Comparison of ENCODE assay signal across 19 cellular contexts in the genomic region with DNA sequence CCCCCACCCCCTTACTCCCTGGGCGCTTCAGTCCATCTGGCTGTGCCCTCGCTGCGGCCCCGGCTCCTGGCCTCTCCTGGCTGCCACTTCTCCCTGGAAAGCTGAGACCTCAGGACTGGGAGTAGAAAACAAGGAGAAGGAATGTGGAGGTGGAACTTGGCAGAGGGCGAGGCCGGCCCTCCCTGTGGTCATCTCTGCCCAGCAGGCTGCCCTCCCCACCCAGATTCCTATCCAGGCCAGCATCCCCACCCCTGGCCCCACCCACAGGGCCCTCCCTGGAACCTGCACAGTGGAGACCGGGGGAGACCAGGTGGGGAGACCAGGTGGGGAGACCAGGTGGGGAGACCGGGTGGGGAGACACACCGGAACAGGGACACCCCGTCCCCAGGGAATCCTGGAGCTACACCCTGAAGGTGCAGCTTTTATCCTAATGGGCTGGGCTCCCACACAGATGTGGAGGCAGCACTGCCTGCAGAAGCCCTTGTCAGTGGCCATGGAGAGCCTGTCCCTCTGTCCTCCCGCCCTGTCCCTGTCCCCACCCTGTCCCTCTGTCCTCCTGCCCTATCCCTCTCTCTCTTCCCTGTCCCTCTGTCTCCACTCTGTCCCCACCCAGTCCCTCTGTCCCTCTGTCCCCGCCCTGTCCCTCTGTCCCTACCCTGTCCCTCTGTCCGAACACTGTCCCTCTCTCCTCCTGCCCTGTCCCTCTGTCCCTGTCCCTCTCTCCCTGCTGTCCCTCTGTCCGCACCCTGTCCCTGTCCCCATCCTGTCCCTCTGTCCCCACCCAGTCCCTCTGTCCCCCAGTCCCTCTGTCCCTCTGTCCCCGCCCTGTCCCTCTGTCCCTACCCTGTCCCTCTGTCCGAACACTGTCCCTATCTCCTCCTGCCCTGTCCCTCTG.
DNase-seq lines count a peak whose midpoint lies in the region; ATAC-seq, FAIRE-seq and TF ChIP-seq lines count a peak whose summit lies in the region.
"Had no signal": no experiment of that assay in that cellular context is flagged by ENCODE, and none has a peak within 500 bp of the region (broad histone marks: within the 10 kb centered on the region; RNA-seq: fewer than 3 reads in every experiment).

No MANE protein-coding gene starts in this region.

- no peaks in the 10 kb centered on the region for H3K36me3 ChIP-seq in Panc1 (ENCODE audit: control insufficient read depth, insufficient read depth, low read length)
- no peaks in the 10 kb centered on the region for H3K36me3 ChIP-seq in kidney (ENCODE audit: control insufficient read depth in 1 of 2, insufficient read depth in 2 of 2, low read length in 2 of 2)
- no peaks in the 10 kb centered on the region for H3K36me3 ChIP-seq in upper lobe of left lung
- H3K36me3 ChIP-seq in smooth muscle cell (ENCODE audit: low read depth), result no peaks in the 10 kb centered on the region
- H3K36me3 ChIP-seq: brain microvascular endothelial cell, gastroesophageal sphincter, neural progenitor cell had no signal

- H3K4me1 ChIP-seq in Panc1 (ENCODE audit: control insufficient read depth, insufficient read depth, low read length) (peaks cover 21% of the 10 kb centered on the region), kidney (ENCODE audit: control insufficient read depth in 1 of 2, insufficient read depth in 1 of 2, low read depth in 1 of 2, low read length in 2 of 2) (peaks cover 0 to 14% of the 10 kb centered on the region in 2 donors), upper lobe of left lung (peaks cover 18 to 37% (median 20%) of the 10 kb centered on the region in 4 donors), smooth muscle cell (ENCODE audit: low read depth) (peaks cover 18% of the 10 kb centered on the region)

- no peak overlapping the region for H2AFZ ChIP-seq in smooth muscle cell (ENCODE audit: low read depth)
- H2AFZ ChIP-seq: neural progenitor cell had no signal

- POLR2A ChIA-PET in Panc1 (lab: Charles Lee), result interaction anchor here (0.6 kb wide), 1 partner anchor 95 kb away, joined by 3 read pairs; no protein-coding TSS in a partner anchor

- 77 to 85% methylated on average over 15 of the region's 16 CpGs for WGBS in upper lobe of left lung, 2 donors
- WGBS in smooth muscle cell (ENCODE audit: low lambda C conversion rate), result 88% methylated on average over 10 of the region's 16 CpGs

- DNase-seq in Right ventricle myocardium superior (peak; percentile 30), left ventricle myocardium superior (no peak), Panc1 (ENCODE audit: low read depth, low spot score) (no peak), kidney (peak; percentile 77), upper lobe of left lung (no peak), T-helper 9 cell (no peak), smooth muscle cell (lab: John Stamatoyannopoulos, UW; ENCODE audit: unreplicated experiment) (no peak), NCI-H510A (lab: John Stamatoyannopoulos, UW) (no peak)
- DNase-seq: activated CD4-positive, alpha-beta T cell treated with anti-CD3 and anti-CD28 coated beads, Interleukin-2, amount 50 U/mL, for 1 hour; activated naive CD4-positive, alpha-beta T cell treated with anti-CD3 and anti-CD28 coated beads, Interleukin-2, amount 50 U/mL, for 16 hours; brain microvascular endothelial cell; DMS79 treated with DMSO at 0.1 percent for 48 hours; NCI-H1105; NCI-H69; stimulated activated CD4-positive, alpha-beta T cell treated with anti-CD3 and anti-CD28 coated beads, Interleukin-15, amount 100 ng/mL, for 24 hours had no signal

- TF ChIP-seq POLR2A in upper lobe of left lung (IDR thresholded peaks at IDR 0.05), result no peak

- FAIRE-seq in kidney (lab: Jason Lieb, UNC), result no peak

- no peaks in the 10 kb centered on the region for H3K79me2 ChIP-seq in smooth muscle cell (ENCODE audit: low read depth)

- no peaks in the 10 kb centered on the region for H4K20me1 ChIP-seq in smooth muscle cell (ENCODE audit: low read depth)

- peak overlapping the region; percentile 94 for H3K27ac ChIP-seq in Panc1 (ENCODE audit: low read length)
- no peak overlapping the region for H3K27ac ChIP-seq in kidney (ENCODE audit: low read depth in 2 of 2, low read length in 2 of 2)
- peak overlapping the region in 3 of 4 donors; percentile 41 to 54 (median 43) for H3K27ac ChIP-seq in upper lobe of left lung
- H3K27ac ChIP-seq in smooth muscle cell (ENCODE audit: low read depth), result no peak overlapping the region
- H3K27ac ChIP-seq: brain microvascular endothelial cell, gastroesophageal sphincter, HL-60, KMS-11, neural progenitor cell had no signal

- no TSS peak for BruUV-seq in Panc1 (replicated peaks; lab: Mats Ljungman, UMichigan)

- intact Hi-C loops in Right ventricle myocardium superior (cut with DNase I) (no loop called here), left ventricle myocardium superior (cut with micrococcal nuclease) (no loop called here), Panc1 (cut with micrococcal nuclease; ENCODE audit: unreplicated experiment) (no loop called here), kidney (cut with DNase I) (no loop called here)

- H3K27me3 ChIP-seq in Panc1 (ENCODE audit: control insufficient read depth, insufficient read depth, low read length), result no peaks in the 10 kb centered on the region
- no peaks in the 10 kb centered on the region for H3K27me3 ChIP-seq in upper lobe of left lung
- no peaks in the 10 kb centered on the region for H3K27me3 ChIP-seq in smooth muscle cell (ENCODE audit: low read depth)
- H3K27me3 ChIP-seq: brain microvascular endothelial cell, neural progenitor cell had no signal

- TF ChIP-seq CTCF in Panc1 (IDR thresholded peaks at IDR 0.05) (no peak), kidney (IDR thresholded peaks at IDR 0.05; ENCODE audit: borderline replicate concordance, extremely low read depth, insufficient read depth) (no peak), upper lobe of left lung (IDR thresholded peaks at IDR 0.05) (no peak), smooth muscle cell (IDR thresholded peaks at IDR 0.05; ENCODE audit: borderline replicate concordance, insufficient read depth, poor library complexity, severe bottlenecking) (no peak)

- no peak for TF ChIP-seq EP300 in upper lobe of left lung (IDR thresholded peaks at IDR 0.05)

- in situ Hi-C loops in Panc1 (cut with HindIII; ENCODE audit: low pct_unique_long_range_greater_than_20kb, low sequenced_read_pairs), result no loop called here

- H3K4me2 ChIP-seq in smooth muscle cell, result no peak overlapping the region
- H3K4me2 ChIP-seq: KMS-11, neural progenitor cell had no signal

- H3K9me3 ChIP-seq in Panc1 (ENCODE audit: control insufficient read depth, insufficient read depth, low read depth, low read length) (no peaks in the 10 kb centered on the region), kidney (ENCODE audit: control insufficient read depth in 1 of 2, low read length in 2 of 2) (peaks cover 0 to 3% of the 10 kb centered on the region in 2 donors), upper lobe of left lung (no peaks in the 10 kb centered on the region), smooth muscle cell (replicated peaks; ENCODE audit: low read depth) (no peaks in the 10 kb centered on the region)
- H3K9me3 ChIP-seq: gastroesophageal sphincter had no signal

- no peak for ATAC-seq in Right ventricle myocardium superior (ENCODE audit: poor library complexity)
- ATAC-seq in left ventricle myocardium superior, result no peak
- peak; percentile 13; the same call in 1 of the 2 replicates for ATAC-seq in Panc1
- peak; percentile 37 to 78 for ATAC-seq in upper lobe of left lung (ENCODE audit: low FRiP score in 2 of 2)
- ATAC-seq: gastroesophageal sphincter had no signal

- no peak overlapping the region for H3K4me3 ChIP-seq in Panc1 (ENCODE audit: low read depth in 2 of 2, low read length in 2 of 2)
- H3K4me3 ChIP-seq in kidney (ENCODE audit: low read length in 2 of 2), result no peak overlapping the region
- H3K4me3 ChIP-seq in upper lobe of left lung, result peak overlapping the region in 2 of 4 donors; percentile 5 to 10
- no peak overlapping the region for H3K4me3 ChIP-seq in smooth muscle cell
- H3K4me3 ChIP-seq: gastroesophageal sphincter, neural progenitor cell had no signal

- CTCF ChIA-PET in Panc1 (lab: Charles Lee), result no interaction called here

- no peaks in the 10 kb centered on the region for H3F3A ChIP-seq in smooth muscle cell (ENCODE audit: low read depth)

- H3K9ac ChIP-seq in kidney (ENCODE audit: low read length in 2 of 2), result no peak overlapping the region
- H3K9ac ChIP-seq in smooth muscle cell (ENCODE audit: low read depth), result no peak overlapping the region
- H3K9ac ChIP-seq: KMS-11, neural progenitor cell had no signal

Comparison
In these comparisons a context has a peak if more than half of its experiments do, and no peak if none do; other contexts are left out.
1. DNase-seq: peak in Right ventricle myocardium superior (single experiment) and kidney (single experiment); none in left ventricle myocardium superior (single experiment), Panc1 (single experiment), upper lobe of left lung (0 of 2), T-helper 9 cell (single experiment), smooth muscle cell (single experiment) and NCI-H510A (single experiment).
2. ATAC-seq: peak in Panc1 (single experiment) and upper lobe of left lung (2 of 2); none in Right ventricle myocardium superior (single experiment) and left ventricle myocardium superior (single experiment).
3. H3K27ac ChIP-seq: peak in Panc1 (single experiment) and upper lobe of left lung (3 of 4); none in kidney (0 of 2) and smooth muscle cell (single experiment).